ENCODE assay signal across 8 cellular contexts in genomic region chr20:46400828-46401477, GRCh38. TPM values are rescaled to one million over a fixed set of nuclear protein-coding genes. Genes with fewer than 3 reads are reported as not detected.
A peak's percentile ranks its signal among the peaks of the same experiment; 100 is the strongest.
DNase-seq lines count a peak whose midpoint lies in the region; ATAC-seq, FAIRE-seq and TF ChIP-seq lines count a peak whose summit lies in the region.

No MANE protein-coding gene starts in this region.

- ATAC-seq in naive B cell (ENCODE audit: low read depth in 2 of 2): peak; percentile 16 to 59

- FAIRE-seq in D721Med (lab: Jason Lieb, UNC): no peak

- POLR2A ChIA-PET in CD8-positive, alpha-beta memory T cell (lab: Charles Lee): interaction anchor here (0.6 to 2.2 kb wide), 3 partner anchors 37 to 405 kb away, joined by 6 to 7 read pairs (median 6); no protein-coding TSS in a partner anchor

- peak overlapping the region; percentile 33 for H3K4me3 ChIP-seq in CD8-positive, alpha-beta memory T cell (ENCODE audit: low read length)

- peak in 4 of 5 donors; percentile 12 to 82 (median 70) for DNase-seq in CD8-positive, alpha-beta memory T cell
- DNase-seq in NOMO-1 treated with dmso at 0.1 percent for 144 hours (lab: John Stamatoyannopoulos, UW; ENCODE audit: unreplicated experiment): peak; percentile 23
- DNase-seq in central memory CD4-positive, alpha-beta T cell: peak; percentile 84
- no peak for DNase-seq in naive B cell
- no peak for DNase-seq in T1000 (lab: John Stamatoyannopoulos, UW)
- DNase-seq in effector CD8-positive, alpha-beta T cell (lab: John Stamatoyannopoulos, UW): no peak
- no peak for DNase-seq in Calu3
- DNase-seq in D721Med (ENCODE audit: insufficient read length, low spot score): no peak

- no peaks in the 10 kb centered on the region for H3K9me3 Mint-ChIP-seq in CD8-positive, alpha-beta memory T cell
- H3K9me3 Mint-ChIP-seq in naive B cell: no peaks in the 10 kb centered on the region
- H3K9me3 Mint-ChIP-seq in Calu3 (ENCODE audit: low read depth, unreplicated experiment): no peaks in the 10 kb centered on the region

- H3K36me3 Mint-ChIP-seq in CD8-positive, alpha-beta memory T cell: peaks cover 0 to 38% (median 2%) of the 10 kb centered on the region in 3 donors
- H3K36me3 Mint-ChIP-seq in naive B cell (no peaks in the 10 kb centered on the region), Calu3 (ENCODE audit: insufficient read depth, unreplicated experiment) (peaks cover 11% of the 10 kb centered on the region)

- TF ChIP-seq CTCF in Calu3 (IDR thresholded peaks at IDR 0.05; ENCODE audit: unreplicated experiment): no peak
- TF ChIP-seq CTCF in D721Med (IDR thresholded peaks at IDR 0.05; ENCODE audit: insufficient read depth, missing control alignments): no peak

- H3K4me1 Mint-ChIP-seq in CD8-positive, alpha-beta memory T cell: peaks cover 69 to 90% (median 88%) of the 10 kb centered on the region in 3 donors
- H3K4me1 Mint-ChIP-seq in naive B cell (peaks cover 37 to 66% (median 59%) of the 10 kb centered on the region in 3 donors), Calu3 (ENCODE audit: low read depth, unreplicated experiment) (peaks cover 41% of the 10 kb centered on the region)

- no peaks in the 10 kb centered on the region for H3K27me3 ChIP-seq in CD8-positive, alpha-beta memory T cell (ENCODE audit: insufficient read depth, low read length, poor library complexity, severe bottlenecking)

- peak overlapping the region; percentile 91 to 99 (median 95) for H3K27ac Mint-ChIP-seq in CD8-positive, alpha-beta memory T cell
- H3K27ac Mint-ChIP-seq in naive B cell (peak overlapping the region in 4 of 6 donors; percentile 3 to 54 (median 44)), Calu3 (ENCODE audit: unreplicated experiment) (no peak overlapping the region)

- H3K4me1 ChIP-seq in CD8-positive, alpha-beta memory T cell (ENCODE audit: insufficient read depth, low read length): peaks cover 72% of the 10 kb centered on the region

- intact Hi-C loops in Calu3 (cut with micrococcal nuclease; ENCODE audit: unreplicated experiment): no loop called here

- H3K4me3 Mint-ChIP-seq in CD8-positive, alpha-beta memory T cell: peak overlapping the region; percentile 74 to 90 (median 80)
- H3K4me3 Mint-ChIP-seq in naive B cell: peak overlapping the region in 4 of 8 donors; percentile 7 to 61 (median 30)
- H3K4me3 Mint-ChIP-seq in Calu3 (ENCODE audit: low read depth, unreplicated experiment): no peak overlapping the region

- H3K27me3 Mint-ChIP-seq in CD8-positive, alpha-beta memory T cell: no peaks in the 10 kb centered on the region
- H3K27me3 Mint-ChIP-seq in naive B cell: no peaks in the 10 kb centered on the region
- H3K27me3 Mint-ChIP-seq in Calu3 (ENCODE audit: unreplicated experiment): no peaks in the 10 kb centered on the region

- H3K27ac ChIP-seq in CD8-positive, alpha-beta memory T cell (ENCODE audit: low read depth, low read length): peak overlapping the region; percentile 11

- no peaks in the 10 kb centered on the region for H3K9me3 ChIP-seq in CD8-positive, alpha-beta memory T cell (ENCODE audit: low read length)

- no TSS peak for BruUV-seq in Calu3 (replicated peaks; lab: Mats Ljungman, UMichigan)

- CTCF ChIA-PET in CD8-positive, alpha-beta memory T cell (lab: Charles Lee): interaction anchor here (1.4 to 1.8 kb wide), 2 partner anchors 11 to 39 kb away, joined by 3 to 4 read pairs; no protein-coding TSS in a partner anchor
- CTCF ChIA-PET in Calu3 (lab: Charles Lee): interaction anchor here (0.8 kb wide), 1 partner anchor 37 kb away, joined by 3 read pairs; no protein-coding TSS in a partner anchor

- H3K36me3 ChIP-seq in CD8-positive, alpha-beta memory T cell (ENCODE audit: insufficient read depth, low read length): no peaks in the 10 kb centered on the region

RNA-seq across cellular contexts. Expression of gene ELMO2, which starts 5.5 kb away (rescaled TPM):
- 10 to 100 TPM; 59.5 to 68.2 TPM for total RNA-seq in CD8-positive, alpha-beta memory T cell
- polyA plus RNA-seq in CD8-positive, alpha-beta memory T cell: 84.3 TPM
- 10 to 100 TPM; 14.5 to 25.9 (median 21.1) TPM for polyA plus RNA-seq in naive B cell (ENCODE audit: low read depth in 6 of 6)
- 42.2 and 51.6 TPM in 2 replicates for total RNA-seq in Calu3 (2022)

Comparison
In these comparisons a context has a peak if more than half of its experiments do, and no peak if none do; other contexts are left out.
1. DNase-seq: peak in CD8-positive, alpha-beta memory T cell (4 of 5), NOMO-1 treated with dmso at 0.1 percent for 144 hours (single experiment) and central memory CD4-positive, alpha-beta T cell (single experiment); none in naive B cell (single experiment), T1000 (single experiment), effector CD8-positive, alpha-beta T cell (single experiment), Calu3 (single experiment) and D721Med (single experiment).